ENCODE assay signal across 1 cellular context in the genomic region with DNA sequence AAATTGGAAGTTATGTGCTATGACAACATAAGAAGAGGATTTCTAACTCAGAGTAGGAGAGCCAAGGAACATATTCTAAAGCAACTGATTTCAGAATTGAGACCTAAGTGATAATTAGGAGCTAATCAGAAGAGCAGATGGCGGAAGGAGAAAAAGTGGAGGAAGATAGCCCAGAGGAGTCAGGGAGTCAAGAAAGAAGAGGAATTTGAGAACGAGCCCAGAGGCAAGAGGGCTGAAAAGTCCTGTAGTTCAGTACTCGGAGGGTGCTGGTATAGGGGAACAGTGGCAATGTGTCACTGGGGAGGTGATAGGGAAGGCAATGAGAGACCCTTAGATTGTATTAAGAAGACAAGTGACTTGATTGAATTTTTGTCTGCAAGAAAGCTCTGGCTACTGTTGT.
TF ChIP-seq lines count a peak whose summit lies in the region.

No MANE protein-coding gene starts in this region.

TF ChIP-seq in GM23338, 12 proteins besides CTCF, POLR2A, EP300 and RAD21 (continued from another document):
- TF ChIP-seq ZNF462 (CRISPR knock-in tag; IDR thresholded peaks at IDR 0.05) = no peak
TF ChIP-seq in GM23338: peak in this region for 0.
